In the genomic region with DNA sequence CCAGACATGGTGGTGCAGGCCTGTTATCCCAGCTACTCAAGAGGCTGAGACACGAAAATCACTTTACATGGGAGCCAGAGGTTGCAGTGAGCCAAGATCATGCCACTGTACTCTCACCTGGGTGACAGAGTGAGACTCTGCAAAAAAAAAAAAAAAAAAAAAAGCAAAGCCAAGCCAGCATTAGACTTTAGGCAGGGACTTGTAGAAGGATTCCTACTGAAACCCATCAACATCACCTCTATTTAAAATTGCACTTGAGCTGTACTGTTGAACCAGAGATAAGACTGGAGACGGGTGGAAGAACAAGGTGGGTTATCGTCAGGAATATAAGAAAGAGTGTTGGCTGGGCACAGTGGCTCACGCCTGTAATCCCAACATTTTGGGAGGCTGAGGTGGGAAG, we compare ENCODE assay signal across 21 cellular contexts.
"Had no signal": no experiment of that assay in that cellular context is flagged by ENCODE, and none has a peak within 500 bp of the region (broad histone marks: within the 10 kb centered on the region; RNA-seq: fewer than 3 reads in every experiment).

No MANE protein-coding gene starts in this region.

- H3K9me3 ChIP-seq: upper lobe of right lung had no signal

- ATAC-seq: activated CD8-positive, alpha-beta T cell treated with anti-CD3 and anti-CD28 coated beads for 36 hours; effector memory CD8-positive, alpha-beta T cell; left lobe of liver; natural killer cell treated with Interleukin-12 subunit alpha and Interleukin-12 subunit beta and Interleukin-15 and Interleukin-18, amount 100 ng/mL, for 72 hours; stimulated activated memory B cell treated with anti-CD40 and anti-IgM and Interleukin-4, amounts not matched to agents 10 μg/mL and 1 μg/mL and 100 μg/mL, for 72 hours; stimulated activated naive CD8-positive, alpha-beta T cell treated with anti-CD3 and anti-CD28 coated beads, Interleukin-15, amount 100 ng/mL, for 72 hours; T-helper 17 cell had no signal

- H3K27ac ChIP-seq: coronary artery, upper lobe of right lung, WERI-Rb-1 had no signal

- DNase-seq: activated CD4-positive, alpha-beta T cell treated with anti-CD3 and anti-CD28 coated beads, Interleukin-2, amount 10 ng/mL, durations not matched to agents 7 days and 5 days; activated CD4-positive, CD25-positive, alpha-beta regulatory T cell treated with anti-CD3 and anti-CD28 coated beads, Interleukin-2, amount 50 U/mL, for 72 hours; activated CD8-positive, alpha-beta T cell treated with anti-CD3 and anti-CD28 coated beads for 36 hours; activated effector memory CD4-positive, alpha-beta T cell treated with Interleukin-2 at 50 U/mL for 16 hours; activated naive CD4-positive, alpha-beta T cell treated with Interleukin-2 at 50 U/mL for 16 hours; effector memory CD8-positive, alpha-beta T cell; foreskin fibroblast; head of caudate nucleus; mesendoderm; mucosa of descending colon; small intestine; stimulated activated CD4-positive, alpha-beta T cell treated with anti-CD3 and anti-CD28 coated beads, Interleukin-4, amount 100 ng/mL, for 24 hours; stimulated activated naive CD8-positive, alpha-beta T cell treated with anti-CD3 and anti-CD28 coated beads, Interleukin-15, amount 100 ng/mL, for 72 hours; T-helper 17 cell; upper lobe of right lung; WERI-Rb-1 had no signal

- H3K4me3 ChIP-seq: coronary artery, lung, mucosa of descending colon, upper lobe of right lung had no signal

- H3K36me3 ChIP-seq: upper lobe of right lung, WERI-Rb-1 had no signal

- H3K27me3 ChIP-seq: upper lobe of right lung had no signal
